In the genomic region with DNA sequence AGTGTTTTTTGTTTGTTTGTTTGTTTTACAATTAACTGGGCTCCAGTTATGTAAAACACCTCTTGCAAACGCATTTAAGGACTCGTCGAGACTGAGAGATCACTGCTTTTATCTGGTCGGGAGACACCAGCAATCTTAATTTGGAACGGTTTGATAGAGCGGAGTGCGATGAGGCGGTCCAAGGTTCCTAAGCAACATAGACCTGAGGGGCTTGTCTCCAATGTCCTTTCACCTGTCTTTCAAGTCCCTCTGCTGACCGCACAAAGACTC, we compare ENCODE assay signal across 9 cellular contexts. TPM values are rescaled to one million over a fixed set of nuclear protein-coding genes. Genes with fewer than 3 reads are reported as not detected.
DNase-seq lines count a peak whose midpoint lies in the region; ATAC-seq and TF ChIP-seq lines count a peak whose summit lies in the region.
"Had no signal": no experiment of that assay in that cellular context is flagged by ENCODE, and none has a peak within 500 bp of the region (broad histone marks: within the 10 kb centered on the region; RNA-seq: fewer than 3 reads in every experiment).

No MANE protein-coding gene starts in this region.

- H3K36me3 ChIP-seq in GM06990 (ENCODE audit: control insufficient read depth, insufficient read depth, low read length) (no peaks in the 10 kb centered on the region), endocrine pancreas (ENCODE audit: control insufficient read depth, insufficient read depth, low read length) (no peaks in the 10 kb centered on the region), ovary (no peaks in the 10 kb centered on the region)

- DNase-seq in GM06990 (ENCODE audit: extremely low read depth, insufficient read length) (no peak), NB4 (ENCODE audit: low read depth) (no peak), ovary (no peak), NCI-H446 (lab: John Stamatoyannopoulos, UW) (no peak)

- 0 to 1% (median 0%) methylated on average over 9 of the region's 9 CpGs for WGBS in ovary, 3 donors

- H3K27me3 ChIP-seq in GM06990 (replicated peaks; ENCODE audit: control insufficient read depth, insufficient read depth, low read length) (no peaks in the 10 kb centered on the region), endocrine pancreas (ENCODE audit: control insufficient read depth, insufficient read depth, low read length) (no peaks in the 10 kb centered on the region), ovary (no peaks in the 10 kb centered on the region)

- peak overlapping the region; percentile 80 to 93 for H3K27ac ChIP-seq in ovary

- TF ChIP-seq CTCF in GM06990 (IDR thresholded peaks at IDR 0.05; ENCODE audit: insufficient read depth, low read length, poor library complexity, severe bottlenecking), result no peak
- TF ChIP-seq CTCF in NB4 (IDR thresholded peaks at IDR 0.05; ENCODE audit: low read depth, low read length), result no peak
- no peak for TF ChIP-seq CTCF in ovary (IDR thresholded peaks at IDR 0.05)

- ATAC-seq in GM19463 (IDR thresholded peaks at IDR 0.05; ENCODE audit: unreplicated experiment), result no peak
- no peak for ATAC-seq in GM21717 (IDR thresholded peaks at IDR 0.05; ENCODE audit: unreplicated experiment)
- no peak for ATAC-seq in GM21360 (IDR thresholded peaks at IDR 0.05; ENCODE audit: unreplicated experiment)

- H3K9me3 ChIP-seq in endocrine pancreas (ENCODE audit: control insufficient read depth, low read length) (no peaks in the 10 kb centered on the region), ovary (no peaks in the 10 kb centered on the region)

- H3K9ac ChIP-seq in endocrine pancreas (ENCODE audit: control insufficient read depth, insufficient read depth, low read length), result peak overlapping the region; percentile 94

- TF ChIP-seq EP300 in ovary (IDR thresholded peaks at IDR 0.05), result no peak

- H3K4me3 ChIP-seq in GM06990 (replicated peaks; ENCODE audit: low read depth, low read length) (peak overlapping the region; percentile 94), NB4 (ENCODE audit: low read depth, low read length) (peak overlapping the region; percentile 96), endocrine pancreas (ENCODE audit: control insufficient read depth, insufficient read depth, low read length) (peak overlapping the region; percentile 92), ovary (peak overlapping the region; percentile 85)

- TF ChIP-seq POLR2A in NB4 (IDR thresholded peaks at IDR 0.05; ENCODE audit: extremely low read depth, insufficient read length) (no peak), ovary (IDR thresholded peaks at IDR 0.05) (no peak)

- intact Hi-C loops in ovary (cut with DNase I), result no loop called here

- H3K4me1 ChIP-seq in endocrine pancreas (ENCODE audit: control insufficient read depth, insufficient read depth, low read length), result peaks cover 14% of the 10 kb centered on the region
- H3K4me1 ChIP-seq in ovary (ENCODE audit: insufficient read depth), result peaks cover 8% of the 10 kb centered on the region

RNA-seq across cellular contexts. Expression of gene SELENOI, which starts 0.7 kb away (rescaled TPM):
- 10 to 100 TPM in 6 of 7 donors, 1 to 10 TPM in 1; 7.3 to 23.7 (median 16.4) TPM for total RNA-seq in ovary
- polyA plus RNA-seq in ovary, result 1 to 10 TPM; 2.5 to 4.3 TPM

RNA-seq across cellular contexts. Expression of gene ADGRF3, which starts 1.4 kb away (rescaled TPM):
- under 1 TPM in 2 of 7 donors, not detected in 5; 0.11 to 0.33 TPM for total RNA-seq in ovary
- under 1 TPM; 0.06 to 0.20 TPM for polyA plus RNA-seq in ovary

RNA-seq across cellular contexts. Expression of gene DRC1, which starts 56.5 kb away (rescaled TPM):
- total RNA-seq in ovary, result 10 to 100 TPM in 1 of 7 donors, 1 to 10 TPM in 2, under 1 TPM in 2, not detected in 2; 0.52 to 11.8 (median 1.8) TPM
- polyA plus RNA-seq in ovary, result under 1 TPM in 1 of 2 donors, not detected in 1; 0.05 TPM
- total RNA-seq: LHCN-M2 had no signal
